In the genomic region with DNA sequence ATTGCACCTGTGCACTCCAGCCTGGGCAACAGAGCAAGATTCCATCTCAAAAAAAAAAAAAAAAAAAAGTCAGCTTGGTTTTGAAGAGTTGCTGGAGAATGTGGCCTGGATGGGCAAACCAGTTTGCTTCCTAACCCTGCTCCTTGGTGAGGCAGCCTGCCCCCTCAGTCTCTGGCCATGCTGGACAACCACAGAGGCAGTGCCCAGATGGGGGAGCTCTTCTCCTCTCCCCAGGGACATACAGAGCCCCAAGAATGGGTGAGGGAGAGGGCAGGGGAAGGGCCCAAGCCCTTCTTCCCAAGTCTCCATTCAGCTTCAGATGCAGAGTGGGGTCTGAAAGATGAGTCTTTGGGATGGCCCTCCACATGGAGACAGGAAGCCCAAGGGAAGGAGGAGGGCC, we compare ENCODE assay signal across 21 cellular contexts. TPM values are rescaled to one million over a fixed set of nuclear protein-coding genes. Genes with fewer than 3 reads are reported as not detected.
DNase-seq lines count a peak whose midpoint lies in the region; TF ChIP-seq lines count a peak whose summit lies in the region.
"Had no signal": no experiment of that assay in that cellular context is flagged by ENCODE, and none has a peak within 500 bp of the region (broad histone marks: within the 10 kb centered on the region; RNA-seq: fewer than 3 reads in every experiment).

No MANE protein-coding gene starts in this region.

- peaks cover 0 to 4% of the 10 kb centered on the region in 2 experiments; a peak in 1 of 4 replicates for H3K4me1 ChIP-seq in SK-N-SH (ENCODE audit: control insufficient read depth in 1 of 2, insufficient read depth in 2 of 2, low read depth in 1 of 2, low read length in 1 of 2)
- H3K4me1 ChIP-seq: BE2C, sigmoid colon had no signal

- POLR2A ChIA-PET in SK-N-SH (lab: Yijun Ruan, JAX): no interaction called here

- TF ChIP-seq EP300 in SK-N-SH (IDR thresholded peaks at IDR 0.05; ENCODE audit: borderline replicate concordance in 1 of 2, low read depth in 1 of 2, low read length in 1 of 2): no peak

- no peak overlapping the region for H3K4me2 ChIP-seq in SK-N-SH

- no peaks in the 10 kb centered on the region for H3K79me2 ChIP-seq in SK-N-SH (ENCODE audit: insufficient read depth)

- H3K27me3 ChIP-seq in SK-N-SH (ENCODE audit: insufficient read depth): no peaks in the 10 kb centered on the region
- H3K27me3 ChIP-seq: BE2C, body of pancreas, sigmoid colon had no signal

- H3K4me3 ChIP-seq in SK-N-SH (ENCODE audit: low read depth in 2 of 2, low read length in 1 of 2) (no peak overlapping the region), fibroblast of pulmonary artery (replicated peaks; ENCODE audit: low read depth, low read length) (no peak overlapping the region)
- H3K4me3 ChIP-seq: body of pancreas, lung, sigmoid colon had no signal

- H3K36me3 ChIP-seq in SK-N-SH (replicated peaks in 1 of 2; ENCODE audit: control insufficient read depth in 1 of 2, insufficient read depth in 2 of 2, low read length in 1 of 2): peaks cover 24 to 65% of the 10 kb centered on the region in 2 experiments

- H3F3A ChIP-seq in SK-N-SH (replicated peaks; ENCODE audit: insufficient read depth): peaks cover 13% of the 10 kb centered on the region

- peaks cover 9% of the 10 kb centered on the region; the same call in 1 of the 2 replicates for H4K20me1 ChIP-seq in SK-N-SH (ENCODE audit: insufficient read depth)

- no peak overlapping the region for H3K9ac ChIP-seq in SK-N-SH

- TF ChIP-seq RAD21 in SK-N-SH (IDR thresholded peaks at IDR 0.05; ENCODE audit: low read length): peak; percentile 36; the same call in 1 of the 2 replicates

- H2AFZ ChIP-seq in SK-N-SH (ENCODE audit: low read depth): no peak overlapping the region

- TF ChIP-seq CTCF in SK-N-SH (IDR thresholded peaks at IDR 0.05) (peak; percentile 30; the same call in 1 of the 2 replicates), fibroblast of pulmonary artery (IDR thresholded peaks at IDR 0.05; ENCODE audit: low read length, missing control alignments) (peak; percentile 9)

- H3K9me3 ChIP-seq in SK-N-SH: no peaks in the 10 kb centered on the region
- H3K9me3 ChIP-seq: BE2C, body of pancreas, sigmoid colon had no signal

- H3K9me2 ChIP-seq in SK-N-SH: no peaks in the 10 kb centered on the region

- no peak overlapping the region for H3K27ac ChIP-seq in SK-N-SH (ENCODE audit: low read depth in 2 of 2, low read length in 1 of 2)
- H3K27ac ChIP-seq: 22Rv1, body of pancreas, epithelial cell of prostate, sigmoid colon had no signal

- CTCF ChIA-PET in SK-N-SH (lab: Yijun Ruan, JAX): interaction anchor here (0.9 to 5.3 kb wide), 14 partner anchors 7 to 438 kb away, joined by 3 to 41 read pairs (median 4); no protein-coding TSS in a partner anchor

- intact Hi-C loops in posterior cingulate gyrus (cut with DNase I): loop anchor here (5.0 kb wide), 1 partner anchor 195 kb away; no protein-coding TSS in a partner anchor

- DNase-seq in SIG-M5 treated with dmso at 0.1 percent for 504 hours (lab: John Stamatoyannopoulos, UW; ENCODE audit: unreplicated experiment) (peak; percentile 22), SIG-M5 (lab: John Stamatoyannopoulos, UW) (no peak), SK-N-SH (no peak), fibroblast of pulmonary artery (ENCODE audit: low read depth) (no peak), posterior cingulate gyrus (peak in 7 of 10 donors; percentile 16 to 88 (median 37)), NCI-H446 (lab: John Stamatoyannopoulos, UW) (no peak), hepatic stellate cell (ENCODE audit: low spot score) (no peak), NCI-H774 (lab: John Stamatoyannopoulos, UW) (no peak)
- DNase-seq: activated CD4-positive, alpha-beta T cell treated with anti-CD3 and anti-CD28 coated beads for 4 hours; activated CD8-positive, alpha-beta memory T cell treated with anti-CD3 and anti-CD28 coated beads, Interleukin-2, amount 10 ng/mL, durations not matched to agents 7 days and 5 days; activated naive CD8-positive, alpha-beta T cell treated with anti-CD3 and anti-CD28 coated beads, Interleukin-2, amount 10 ng/mL, durations not matched to agents 7 days and 5 days; BE2C; body of pancreas; NCI-H1694 treated with DMSO at 0.1 percent for 48 hours; NCI-H345; sigmoid colon; stimulated activated CD4-positive, alpha-beta T cell treated with anti-CD3 and anti-CD28 coated beads, Interleukin-1b, Interleukin-23, amount 100 ng/mL, for 48 hours; trophoblast cell had no signal

TF ChIP-seq in SK-N-SH, 30 proteins besides CTCF, POLR2A, EP300 and RAD21:
- TF ChIP-seq RXRA (IDR thresholded peaks at IDR 0.05; ENCODE audit: borderline replicate concordance, low read depth): no peak
- TF ChIP-seq SMC3 (IDR thresholded peaks at IDR 0.05; ENCODE audit: low read depth, low read length): peak; percentile 3; the same call in 1 of the 2 replicates
TF ChIP-seq in SK-N-SH: peak in this region for 1.

RNA-seq across cellular contexts. Expression of gene CD276, which starts 27.9 kb away (rescaled TPM):
- polyA plus RNA-seq in SK-N-SH (2012; rRNA removed): 60.1 and 86.2 TPM in 2 replicates
- 45.2 and 67.1 TPM in 2 replicates for polyA plus RNA-seq in SK-N-SH (2012; cell fraction: cytosol; rRNA removed)
- polyA plus RNA-seq in SK-N-SH (2012; cell fraction: nucleus; rRNA removed): 81.1 and 82.1 TPM in 2 replicates

RNA-seq across cellular contexts. Expression of gene INSYN1, which starts 41.0 kb away (rescaled TPM):
- polyA plus RNA-seq in SK-N-SH (2012; rRNA removed): 3.6 and 3.7 TPM in 2 replicates
- polyA plus RNA-seq in SK-N-SH (2012; cell fraction: cytosol; rRNA removed): 1.6 and 2.2 TPM in 2 replicates
- polyA plus RNA-seq in SK-N-SH (2012; cell fraction: nucleus; rRNA removed): 5.7 and 6.7 TPM in 2 replicates

Comparison
In these comparisons a context has a peak if more than half of its experiments do, and no peak if none do; other contexts are left out.
1. DNase-seq: peak in SIG-M5 treated with dmso at 0.1 percent for 504 hours (single experiment) and posterior cingulate gyrus (7 of 10); none in SIG-M5 (single experiment), SK-N-SH (single experiment), fibroblast of pulmonary artery (single experiment), NCI-H446 (0 of 2), hepatic stellate cell (single experiment) and NCI-H774 (single experiment).